In genomic region chr10:89207801-89208551, GRCh38 we compare ENCODE assay signal across 7 cellular contexts. TPM values are rescaled to one million over a fixed set of nuclear protein-coding genes. Genes with fewer than 3 reads are reported as not detected.
A peak's percentile ranks its signal among the peaks of the same experiment; 100 is the strongest.
DNase-seq lines count a peak whose midpoint lies in the region; ATAC-seq and TF ChIP-seq lines count a peak whose summit lies in the region.

No MANE protein-coding gene starts in this region.

- no peaks in the 10 kb centered on the region for H3K36me3 ChIP-seq in SJCRH30

- TF ChIP-seq CTCF in GM13977 (IDR thresholded peaks at IDR 0.05; ENCODE audit: extremely low read depth, insufficient read depth, missing control alignments), result no peak

- no peaks in the 10 kb centered on the region for H3K27me3 ChIP-seq in SJCRH30

- ATAC-seq in left colon (peak; percentile 60), HG02571 (IDR thresholded peaks at IDR 0.05; ENCODE audit: unreplicated experiment) (no peak), GM18498 (IDR thresholded peaks at IDR 0.05; ENCODE audit: unreplicated experiment) (no peak)

- DNase-seq in GM13977 (ENCODE audit: low spot score) (peak; percentile 24), SJCRH30 (peak in 1 of 2 experiments; percentile 9), left colon (peak; percentile 28 to 32)
- peak; percentile 12 for DNase-seq in stimulated activated CD4-positive, alpha-beta T cell treated with anti-CD3 and anti-CD28 coated beads, Interleukin-4, amount 100 ng/mL, for 24 hours

- no peaks in the 10 kb centered on the region for H3K9me3 ChIP-seq in SJCRH30 (replicated peaks)

- peak overlapping the region; percentile 43 for H3K4me3 ChIP-seq in SJCRH30

- in situ Hi-C loops in GM13977 (cut with MboI; ENCODE audit: low pct_unique_long_range_greater_than_20kb, low sequenced_read_pairs, unreplicated experiment), result no loop called here

- intact Hi-C loops in left colon (cut with DNase I, micrococcal nuclease), result no loop called here

- H3K27ac ChIP-seq in SJCRH30, result no peak overlapping the region
- H3K27ac ChIP-seq in cingulate gyrus (ENCODE audit: low read depth, low read length), result peak overlapping the region; percentile 48

- no peaks in the 10 kb centered on the region for H3K4me1 ChIP-seq in SJCRH30

RNA-seq across cellular contexts. Expression of gene CH25H, which starts 0.9 kb away (rescaled TPM):
- total RNA-seq in SJCRH30 (2014; rRNA removed; shearing (Covaris generic)), result 0.22 TPM in 1 of 2 replicates, not detected in the other
- 1 to 10 TPM in 1 of 2 donors, under 1 TPM in 1; 0.46 to 1.3 TPM for total RNA-seq in left colon

RNA-seq across cellular contexts. Expression of gene LIPA, which starts 43.6 kb away (rescaled TPM):
- total RNA-seq in SJCRH30 (2014; rRNA removed; shearing (Covaris generic)), result 14.5 and 14.6 TPM in 2 replicates
- 10 to 100 TPM; 19.0 to 39.8 TPM for total RNA-seq in left colon
